17 cellular contexts compared by ENCODE assay signal in the genomic region with DNA sequence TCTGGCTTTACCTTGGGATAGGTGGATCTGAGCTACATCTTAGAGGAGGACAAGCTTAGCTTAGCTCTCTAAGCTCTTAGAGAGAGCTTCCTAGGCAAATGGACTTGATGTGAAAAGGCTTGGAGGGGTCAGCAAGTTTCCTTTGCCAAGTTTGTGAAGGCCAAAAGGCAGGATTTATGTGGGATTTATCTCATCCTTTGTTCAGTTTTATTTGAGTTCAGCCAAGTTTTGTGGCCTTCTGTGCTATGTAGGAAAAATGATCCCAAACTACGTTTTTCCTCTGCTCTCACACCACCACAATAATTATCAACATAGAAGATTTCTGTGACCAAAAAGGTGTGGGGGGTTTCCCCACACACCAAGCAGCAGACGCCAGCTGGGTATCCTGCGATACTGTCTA.
"Had no signal": no experiment of that assay in that cellular context is flagged by ENCODE, and none has a peak within 500 bp of the region (broad histone marks: within the 10 kb centered on the region; RNA-seq: fewer than 3 reads in every experiment).

No MANE protein-coding gene starts in this region.

- H3K4me3 Mint-ChIP-seq: effector memory CD8-positive, alpha-beta T cell; naive thymus-derived CD4-positive, alpha-beta T cell; stimulated activated effector memory CD8-positive, alpha-beta T cell treated with anti-CD3 and anti-CD28 coated beads, Interleukin-12 subunit alpha, Interleukin-12 subunit beta, amount 100 ng/mL, for 72 hours; stimulated activated naive CD8-positive, alpha-beta T cell treated with anti-CD3 and anti-CD28 coated beads, Interleukin-15, amount 100 ng/mL, for 72 hours had no signal

- H3K36me3 Mint-ChIP-seq: naive thymus-derived CD4-positive, alpha-beta T cell; stimulated activated effector memory CD8-positive, alpha-beta T cell treated with anti-CD3 and anti-CD28 coated beads, Interleukin-12 subunit alpha, Interleukin-12 subunit beta, amount 100 ng/mL, for 72 hours had no signal

- H3K27me3 ChIP-seq: cardiac muscle cell, gastroesophageal sphincter, right atrium auricular region, transverse colon had no signal

- H3K9me3 Mint-ChIP-seq: effector memory CD8-positive, alpha-beta T cell; stimulated activated effector memory CD8-positive, alpha-beta T cell treated with anti-CD3 and anti-CD28 coated beads, Interleukin-12 subunit alpha, Interleukin-12 subunit beta, amount 100 ng/mL, for 72 hours; stimulated activated naive CD8-positive, alpha-beta T cell treated with anti-CD3 and anti-CD28 coated beads, Interleukin-15, amount 100 ng/mL, for 72 hours had no signal

- DNase-seq: effector memory CD8-positive, alpha-beta T cell; glutamatergic neuron; islet precursor cell; left ventricle myocardium inferior; mesendoderm; naive thymus-derived CD4-positive, alpha-beta T cell; small intestine; stimulated activated CD4-positive, alpha-beta T cell treated with anti-CD3 and anti-CD28 coated beads, Interleukin-4, amount 100 ng/mL, for 1 hour; stimulated activated CD8-positive, alpha-beta memory T cell treated with anti-CD3 and anti-CD28 coated beads, Interleukin-4, amount 100 ng/mL, for 48 hours; stimulated activated naive CD8-positive, alpha-beta T cell treated with anti-CD3 and anti-CD28 coated beads, Interleukin-15, amount 100 ng/mL, for 72 hours; transverse colon had no signal

- H3K27ac ChIP-seq: cardiac muscle cell, gastroesophageal sphincter, left ventricle myocardium inferior, right atrium auricular region, thoracic aorta, transverse colon had no signal

- H3K36me3 ChIP-seq: cardiac muscle cell, gastroesophageal sphincter, left ventricle myocardium inferior, right atrium auricular region, thoracic aorta, transverse colon had no signal

- FAIRE-seq: small intestine had no signal

- H3K27me3 Mint-ChIP-seq: effector memory CD8-positive, alpha-beta T cell; naive thymus-derived CD4-positive, alpha-beta T cell; stimulated activated naive CD8-positive, alpha-beta T cell treated with anti-CD3 and anti-CD28 coated beads, Interleukin-15, amount 100 ng/mL, for 72 hours had no signal

- H3K9me3 ChIP-seq: gastroesophageal sphincter, left ventricle myocardium inferior, right atrium auricular region, thoracic aorta, transverse colon had no signal

- H3K27ac Mint-ChIP-seq: effector memory CD8-positive, alpha-beta T cell; naive thymus-derived CD4-positive, alpha-beta T cell; stimulated activated effector memory CD8-positive, alpha-beta T cell treated with anti-CD3 and anti-CD28 coated beads, Interleukin-12 subunit alpha, Interleukin-12 subunit beta, amount 100 ng/mL, for 72 hours; stimulated activated naive CD8-positive, alpha-beta T cell treated with anti-CD3 and anti-CD28 coated beads, Interleukin-15, amount 100 ng/mL, for 72 hours had no signal

- H3K4me1 ChIP-seq: left ventricle myocardium inferior, right atrium auricular region, transverse colon had no signal

- H3K4me3 ChIP-seq: cardiac muscle cell, gastroesophageal sphincter, left ventricle myocardium inferior, lung, right atrium auricular region, thoracic aorta, transverse colon had no signal

- ATAC-seq: effector memory CD8-positive, alpha-beta T cell; gastroesophageal sphincter; naive thymus-derived CD4-positive, alpha-beta T cell; stimulated activated effector memory CD8-positive, alpha-beta T cell treated with anti-CD3 and anti-CD28 coated beads, Interleukin-12 subunit alpha, Interleukin-12 subunit beta, amount 100 ng/mL, for 72 hours; stimulated activated naive CD8-positive, alpha-beta T cell treated with anti-CD3 and anti-CD28 coated beads, Interleukin-15, amount 100 ng/mL, for 72 hours had no signal
